ENCODE assay signal across 22 cellular contexts in the genomic region with DNA sequence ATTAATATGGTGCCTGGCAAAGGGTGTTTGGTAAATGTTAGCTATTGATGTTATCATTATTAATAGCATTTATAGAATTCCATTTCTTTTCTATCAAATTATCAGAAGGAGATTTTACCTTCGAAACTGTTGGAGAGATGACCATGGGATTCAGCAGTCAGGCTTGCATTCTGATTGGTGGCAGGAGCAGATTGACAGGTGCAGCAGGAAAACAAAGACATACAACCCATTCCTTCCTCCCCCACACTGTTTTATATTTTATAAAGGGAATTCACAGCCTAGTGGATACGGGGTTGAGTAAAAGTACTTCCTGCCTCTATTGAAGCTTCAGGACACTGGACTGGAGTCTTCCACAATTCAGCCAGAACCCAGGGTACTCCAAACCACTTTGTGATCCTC. TPM values are rescaled to one million over a fixed set of nuclear protein-coding genes. Genes with fewer than 3 reads are reported as not detected.
DNase-seq lines count a peak whose midpoint lies in the region; ATAC-seq and TF ChIP-seq lines count a peak whose summit lies in the region.
"Had no signal": no experiment of that assay in that cellular context is flagged by ENCODE, and none has a peak within 500 bp of the region (broad histone marks: within the 10 kb centered on the region; RNA-seq: fewer than 3 reads in every experiment).

No MANE protein-coding gene starts in this region.

- peak overlapping the region; percentile 9 for H2AFZ ChIP-seq in fibroblast of lung (ENCODE audit: low read length)
- H2AFZ ChIP-seq: PC-9 had no signal

- H3K36me3 ChIP-seq in adipocyte (ENCODE audit: control insufficient read depth, insufficient read depth, low read length, severe bottlenecking) (no peaks in the 10 kb centered on the region), fibroblast of lung (ENCODE audit: control insufficient read depth, insufficient read depth, low read length) (no peaks in the 10 kb centered on the region), skeletal muscle satellite cell (ENCODE audit: insufficient read depth, low read length) (no peaks in the 10 kb centered on the region), Peyer's patch (no peaks in the 10 kb centered on the region)
- H3K36me3 ChIP-seq: gastroesophageal sphincter, transverse colon had no signal

- H3K4me2 ChIP-seq in fibroblast of lung (ENCODE audit: extremely low read depth, insufficient read depth, low read length) (no peak overlapping the region), skeletal muscle satellite cell (ENCODE audit: low read length) (peak overlapping the region; percentile 68)
- H3K4me2 ChIP-seq: PC-9 had no signal

- peak overlapping the region; percentile 80 for H3K4me3 Mint-ChIP-seq in HFFc6
- no peak overlapping the region for H3K4me3 Mint-ChIP-seq in activated T-helper 17 cell treated with anti-CD3 and anti-CD28 coated beads, Interleukin-2, amount 50 U/mL, for 72 hours
- H3K4me3 Mint-ChIP-seq: activated CD4-positive, alpha-beta memory T cell treated with anti-CD3 and anti-CD28 coated beads, Interleukin-2, amount 10 ng/mL, durations not matched to agents 7 days and 5 days; activated T-cell treated with anti-CD3 and anti-CD28 coated beads, Interleukin-2, amount 50 U/mL, for 4 hours; stimulated activated naive B cell treated with anti-CD40 and anti-IgM and Interleukin-4, amounts not matched to agents 10 μg/mL and 1 μg/mL and 100 μg/mL, for 72 hours; T-helper 2 cell treated with Interferon-gamma antibody and Interleukin-4, amounts not matched to agents 5 μg/mL and 100 μg/mL, for 36 hours had no signal

- DNase-seq in HFFc6 = no peak
- DNase-seq in adipocyte (ENCODE audit: low read depth) = no peak
- DNase-seq in fibroblast of lung (ENCODE audit: low read depth in 2 of 2) = no peak
- DNase-seq in Peyer's patch = no peak
- no peak for DNase-seq in NCI-H226
- DNase-seq: activated CD4-positive, alpha-beta memory T cell treated with anti-CD3 and anti-CD28 coated beads, Interleukin-2, amount 10 ng/mL, durations not matched to agents 7 days and 5 days; activated naive CD4-positive, alpha-beta T cell treated with anti-CD3 and anti-CD28 coated beads, Interleukin-2, amount 50 U/mL, for 16 hours; activated T-cell treated with anti-CD3 and anti-CD28 coated beads, Interleukin-2, amount 50 U/mL, for 4 hours; AML-193; NCI-H82; occipital lobe; PC-9; right cardiac atrium; stimulated activated naive B cell treated with anti-CD40 and anti-IgM and Interleukin-4, amounts not matched to agents 10 μg/mL and 1 μg/mL and 100 μg/mL, for 72 hours; transverse colon had no signal

- H3K4me1 ChIP-seq in adipocyte (ENCODE audit: control insufficient read depth, insufficient read depth, low read length) (peaks cover 33% of the 10 kb centered on the region), fibroblast of lung (ENCODE audit: control insufficient read depth, extremely low read depth, insufficient read depth, low read length) (peaks cover 19% of the 10 kb centered on the region), skeletal muscle satellite cell (ENCODE audit: control insufficient read depth, insufficient read depth, low read length) (peaks cover 74% of the 10 kb centered on the region), Peyer's patch (no peaks in the 10 kb centered on the region)
- H3K4me1 ChIP-seq: gastroesophageal sphincter, transverse colon had no signal

- no peak for TF ChIP-seq CTCF in HFFc6 (IDR thresholded peaks at IDR 0.05)
- no peak for TF ChIP-seq CTCF in fibroblast of lung (conservative IDR thresholded peaks at IDR 0.05 in 1 of 2, IDR thresholded peaks at IDR 0.05 in 1 of 2; ENCODE audit: low read depth in 1 of 2, low read length in 2 of 2)
- no peak for TF ChIP-seq CTCF in Peyer's patch (IDR thresholded peaks at IDR 0.05)

- H3K9me3 ChIP-seq in adipocyte (ENCODE audit: control insufficient read depth, low read length) = no peaks in the 10 kb centered on the region
- H3K9me3 ChIP-seq in fibroblast of lung (ENCODE audit: control insufficient read depth, insufficient read depth, low read depth, low read length) = no peaks in the 10 kb centered on the region
- H3K9me3 ChIP-seq in skeletal muscle satellite cell (replicated peaks; ENCODE audit: low read length) = no peaks in the 10 kb centered on the region
- no peaks in the 10 kb centered on the region for H3K9me3 ChIP-seq in Peyer's patch
- H3K9me3 ChIP-seq: gastroesophageal sphincter, transverse colon had no signal

- peaks cover 6% of the 10 kb centered on the region for H3K27me3 ChIP-seq in adipocyte (replicated peaks; ENCODE audit: control insufficient read depth, insufficient read depth, low read length)
- H3K27me3 ChIP-seq in fibroblast of lung (ENCODE audit: control insufficient read depth, insufficient read depth, low read length) = peaks cover 9% of the 10 kb centered on the region
- no peaks in the 10 kb centered on the region for H3K27me3 ChIP-seq in skeletal muscle satellite cell (ENCODE audit: control insufficient read depth, insufficient read depth, low read length)
- no peaks in the 10 kb centered on the region for H3K27me3 ChIP-seq in Peyer's patch
- H3K27me3 ChIP-seq: transverse colon had no signal

- ATAC-seq in GM21390 (IDR thresholded peaks at IDR 0.05; ENCODE audit: unreplicated experiment) = no peak
- no peak for ATAC-seq in activated T-helper 17 cell treated with anti-CD3 and anti-CD28 coated beads, Interleukin-2, amount 50 U/mL, for 72 hours (replicated peaks)
- ATAC-seq: activated T-cell treated with anti-CD3 and anti-CD28 coated beads, Interleukin-2, amount 50 U/mL, for 4 hours; gastroesophageal sphincter; left lobe of liver; right cardiac atrium; stimulated activated naive B cell treated with anti-CD40 and anti-IgM and Interleukin-4, amounts not matched to agents 10 μg/mL and 1 μg/mL and 100 μg/mL, for 72 hours had no signal

- H3K36me3 Mint-ChIP-seq in HFFc6 (ENCODE audit: low read depth) = no peaks in the 10 kb centered on the region
- H3K36me3 Mint-ChIP-seq in activated T-helper 17 cell treated with anti-CD3 and anti-CD28 coated beads, Interleukin-2, amount 50 U/mL, for 72 hours (ENCODE audit: low read depth) = no peaks in the 10 kb centered on the region
- H3K36me3 Mint-ChIP-seq: stimulated activated naive B cell treated with anti-CD40 and anti-IgM and Interleukin-4, amounts not matched to agents 10 μg/mL and 1 μg/mL and 100 μg/mL, for 72 hours had no signal

- H3K4me1 Mint-ChIP-seq in HFFc6 (ENCODE audit: low read depth) = peaks cover 86% of the 10 kb centered on the region
- H3K4me1 Mint-ChIP-seq in activated T-helper 17 cell treated with anti-CD3 and anti-CD28 coated beads, Interleukin-2, amount 50 U/mL, for 72 hours = peaks cover 4% of the 10 kb centered on the region
- H3K4me1 Mint-ChIP-seq: stimulated activated naive B cell treated with anti-CD40 and anti-IgM and Interleukin-4, amounts not matched to agents 10 μg/mL and 1 μg/mL and 100 μg/mL, for 72 hours had no signal

- H3K79me2 ChIP-seq in fibroblast of lung (ENCODE audit: control insufficient read depth, insufficient read depth, low read length) = no peaks in the 10 kb centered on the region

- H3K9me3 Mint-ChIP-seq in HFFc6 = no peaks in the 10 kb centered on the region
- H3K9me3 Mint-ChIP-seq in activated T-helper 17 cell treated with anti-CD3 and anti-CD28 coated beads, Interleukin-2, amount 50 U/mL, for 72 hours = no peaks in the 10 kb centered on the region
- H3K9me3 Mint-ChIP-seq: activated CD4-positive, alpha-beta memory T cell treated with anti-CD3 and anti-CD28 coated beads, Interleukin-2, amount 10 ng/mL, durations not matched to agents 7 days and 5 days; activated T-cell treated with anti-CD3 and anti-CD28 coated beads, Interleukin-2, amount 50 U/mL, for 4 hours; stimulated activated naive B cell treated with anti-CD40 and anti-IgM and Interleukin-4, amounts not matched to agents 10 μg/mL and 1 μg/mL and 100 μg/mL, for 72 hours; T-helper 2 cell treated with Interferon-gamma antibody and Interleukin-4, amounts not matched to agents 5 μg/mL and 100 μg/mL, for 36 hours had no signal

- TF ChIP-seq POLR2A in Peyer's patch (IDR thresholded peaks at IDR 0.05) = no peak

- H3K4me3 ChIP-seq in adipocyte (ENCODE audit: low read length) (peak overlapping the region; percentile 53), fibroblast of lung (replicated peaks in 1 of 4; ENCODE audit: control extremely low read depth in 1 of 4, insufficient read depth in 1 of 4, low read depth in 3 of 4, low read length in 4 of 4) (no peak overlapping the region), skeletal muscle satellite cell (ENCODE audit: low read length) (no peak overlapping the region), Peyer's patch (no peak overlapping the region)
- H3K4me3 ChIP-seq: coronary artery, gastroesophageal sphincter, PC-9, transverse colon had no signal

- peak overlapping the region; percentile 97 for H3K27ac Mint-ChIP-seq in HFFc6
- H3K27ac Mint-ChIP-seq in activated T-helper 17 cell treated with anti-CD3 and anti-CD28 coated beads, Interleukin-2, amount 50 U/mL, for 72 hours = no peak overlapping the region
- H3K27ac Mint-ChIP-seq: activated CD4-positive, alpha-beta memory T cell treated with anti-CD3 and anti-CD28 coated beads, Interleukin-2, amount 10 ng/mL, durations not matched to agents 7 days and 5 days; stimulated activated naive B cell treated with anti-CD40 and anti-IgM and Interleukin-4, amounts not matched to agents 10 μg/mL and 1 μg/mL and 100 μg/mL, for 72 hours; T-helper 2 cell treated with Interferon-gamma antibody and Interleukin-4, amounts not matched to agents 5 μg/mL and 100 μg/mL, for 36 hours had no signal

- no peak overlapping the region for H3K9ac ChIP-seq in adipocyte (ENCODE audit: low read length)
- no peak overlapping the region for H3K9ac ChIP-seq in fibroblast of lung (ENCODE audit: insufficient read depth, low read length)
- peak overlapping the region; percentile 70 for H3K9ac ChIP-seq in skeletal muscle satellite cell (ENCODE audit: low read depth, low read length)

- H3K27ac ChIP-seq in fibroblast of lung (ENCODE audit: insufficient read depth, low read length) (peak overlapping the region; percentile 64), Peyer's patch (no peak overlapping the region)
- H3K27ac ChIP-seq: coronary artery, gastroesophageal sphincter, transverse colon had no signal

- no peaks in the 10 kb centered on the region for H4K20me1 ChIP-seq in fibroblast of lung (ENCODE audit: control insufficient read depth, extremely low read depth, insufficient read depth, low read length)

- no peaks in the 10 kb centered on the region for H3K27me3 Mint-ChIP-seq in HFFc6 (ENCODE audit: insufficient read depth)
- H3K27me3 Mint-ChIP-seq in activated T-helper 17 cell treated with anti-CD3 and anti-CD28 coated beads, Interleukin-2, amount 50 U/mL, for 72 hours = peaks cover 61% of the 10 kb centered on the region

RNA-seq across cellular contexts. Expression of a gene that starts 55.1 kb away (rescaled TPM):
- total RNA-seq in HFFc6 (2021; fragmentation: NEBNext Ultra II Directional; extraction: Animal tissue kit (Norgen Biotek cat#: 25700)) = 10 to 100 TPM in 1 of 6 experiments, 1 to 10 TPM in 5; 7.6 to 10.6 (median 8.5) TPM
- total RNA-seq in fibroblast of lung (0.26 and 0.99 TPM in 2 replicates), Peyer's patch (under 1 TPM in 2 of 4 donors, not detected in 2; 0.27 to 0.83 TPM)
- 0.84 and 0.93 TPM in 2 replicates for polyA plus RNA-seq in fibroblast of lung
- 0.40 and 0.43 TPM in 2 replicates for polyA plus RNA-seq in fibroblast of lung (2012)
- not detected in 2 replicates for polyA minus RNA-seq in fibroblast of lung (ENCODE audit: low replicate concordance)
- 0.25 and 1.3 TPM in 2 replicates for total RNA-seq in skeletal muscle satellite cell (2012; rRNA removed)
- total RNA-seq in activated T-helper 17 cell treated with anti-CD3 and anti-CD28 coated beads, Interleukin-2, amount 50 U/mL, for 72 hours = not detected
- total RNA-seq: activated CD4-positive, alpha-beta memory T cell treated with anti-CD3 and anti-CD28 coated beads, Interleukin-2, amount 10 ng/mL, durations not matched to agents 7 days and 5 days; activated T-cell treated with anti-CD3 and anti-CD28 coated beads, Interleukin-2, amount 50 U/mL, for 4 hours had no signal

RNA-seq across cellular contexts. Expression of a gene that starts 55.2 kb away (rescaled TPM):
- 10 to 100 TPM in 4 of 6 experiments, 1 to 10 TPM in 2; 9.0 to 18.5 (median 16.2) TPM for total RNA-seq in HFFc6 (2021; fragmentation: NEBNext Ultra II Directional; extraction: Animal tissue kit (Norgen Biotek cat#: 25700))
- total RNA-seq in fibroblast of lung (6.9 and 10.4 TPM in 2 replicates), Peyer's patch (10 to 100 TPM in 1 of 4 donors, 1 to 10 TPM in 3; 3.5 to 14.9 (median 6.3) TPM)
- polyA plus RNA-seq in fibroblast of lung = 12.3 and 13.8 TPM in 2 replicates
- 5.8 and 6.7 TPM in 2 replicates for polyA plus RNA-seq in fibroblast of lung (2012)
- polyA minus RNA-seq in fibroblast of lung (ENCODE audit: low replicate concordance) = 5.1 and 6.2 TPM in 2 replicates
- total RNA-seq in skeletal muscle satellite cell (2012; rRNA removed) = 8.5 and 9.1 TPM in 2 replicates
- total RNA-seq in activated T-helper 17 cell treated with anti-CD3 and anti-CD28 coated beads, Interleukin-2, amount 50 U/mL, for 72 hours = 10 to 100 TPM; 12.0 to 17.5 TPM
